Comparison of ENCODE assay signal across 8 cellular contexts in the genomic region with DNA sequence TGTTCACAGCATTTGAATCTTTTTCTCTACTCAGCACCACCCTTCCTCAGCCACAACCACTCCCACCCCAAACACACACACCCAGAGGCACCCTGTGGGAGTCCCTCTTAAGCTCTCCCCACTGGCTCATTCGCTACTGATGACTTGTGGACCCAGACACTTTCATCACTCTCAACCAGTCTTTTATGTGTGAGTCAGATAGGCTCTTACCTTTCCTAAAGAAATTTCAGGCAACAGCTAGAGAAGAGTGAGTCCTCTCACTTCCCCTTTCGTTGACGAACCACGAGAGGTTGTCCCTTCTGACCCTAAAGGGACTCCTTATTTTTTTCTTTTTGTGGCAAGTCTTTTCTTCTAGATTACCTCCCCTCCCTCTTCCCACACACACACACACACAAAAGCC. TPM values are rescaled to one million over a fixed set of nuclear protein-coding genes. Genes with fewer than 3 reads are reported as not detected.
DNase-seq lines count a peak whose midpoint lies in the region; ATAC-seq and TF ChIP-seq lines count a peak whose summit lies in the region.

No MANE protein-coding gene starts in this region.

- peaks cover 11% of the 10 kb centered on the region for H3K4me1 ChIP-seq in ovary (ENCODE audit: insufficient read depth)

- no peak overlapping the region for H3K4me3 Mint-ChIP-seq in brain

- no peaks in the 10 kb centered on the region for H3K36me3 Mint-ChIP-seq in brain

- TF ChIP-seq EP300 in ovary (IDR thresholded peaks at IDR 0.05): no peak

- no peak for TF ChIP-seq POLR2A in ovary (IDR thresholded peaks at IDR 0.05)

- peak overlapping the region in 1 of 2 donors; percentile 44 for H3K27ac ChIP-seq in ovary

- 81 to 91% (median 88%) methylated on average over 4 of the region's 4 CpGs for WGBS in ovary, 3 donors

- peak; percentile 84 for DNase-seq in OCI-M1 (lab: John Stamatoyannopoulos, UW)
- DNase-seq in stimulated activated CD4-positive, alpha-beta T cell treated with anti-CD3 and anti-CD28 coated beads, Interleukin-15, amount 100 ng/mL, for 24 hours: peak; percentile 59
- DNase-seq in DMS153 treated with DMSO at 0.1 percent for 48 hours (lab: John Stamatoyannopoulos, UW; ENCODE audit: unreplicated experiment): no peak
- no peak for DNase-seq in LoVo (ENCODE audit: low spot score)
- DNase-seq in ovary: no peak

- TF ChIP-seq CTCF in brain (conservative IDR thresholded peaks at IDR 0.05) (no peak), ovary (IDR thresholded peaks at IDR 0.05) (no peak)

- H3K9me3 Mint-ChIP-seq in brain: no peaks in the 10 kb centered on the region

- H3K27me3 ChIP-seq in ovary: no peaks in the 10 kb centered on the region

- peak overlapping the region in 3 of 5 experiments; percentile 8 to 41 (median 22) for H3K27ac Mint-ChIP-seq in brain

- peaks cover 38% of the 10 kb centered on the region for H3K4me1 Mint-ChIP-seq in brain

- intact Hi-C loops in ovary (cut with DNase I): loop anchor here in 1 of 4 donors (5.0 kb wide), 1 partner anchor 75 kb away; no protein-coding TSS in a partner anchor

- peaks cover 6% of the 10 kb centered on the region for H3K27me3 Mint-ChIP-seq in brain

- H3K9me3 ChIP-seq in ovary: no peaks in the 10 kb centered on the region

- no peaks in the 10 kb centered on the region for H3K36me3 ChIP-seq in ovary

- ATAC-seq in GM18519 (IDR thresholded peaks at IDR 0.05; ENCODE audit: low FRiP score, unreplicated experiment) (peak; percentile 98), HG02798 (IDR thresholded peaks at IDR 0.05; ENCODE audit: poor library complexity, unreplicated experiment) (peak; percentile 96)

- H3K4me3 ChIP-seq in ovary: no peak overlapping the region

RNA-seq across cellular contexts. Expression of gene ARHGAP31, which starts 58.1 kb away (rescaled TPM):
- polyA plus RNA-seq in brain (ENCODE audit: insufficient read depth, low read depth, low replicate concordance): 3.9 TPM
- total RNA-seq in ovary: 10 to 100 TPM in 5 of 7 donors, 1 to 10 TPM in 2; 6.3 to 41.4 (median 21.3) TPM
- polyA plus RNA-seq in ovary: 10 to 100 TPM in 1 of 2 donors, 1 to 10 TPM in 1; 8.7 to 26.0 TPM

Comparison
In these comparisons a context has a peak if more than half of its experiments do, and no peak if none do; other contexts are left out.
1. DNase-seq: peak in OCI-M1 (single experiment) and stimulated activated CD4-positive, alpha-beta T cell treated with anti-CD3 and anti-CD28 coated beads, Interleukin-15, amount 100 ng/mL, for 24 hours (single experiment); none in DMS153 treated with DMSO at 0.1 percent for 48 hours (single experiment), LoVo (single experiment) and ovary (0 of 5).